ENCODE assay signal across 1 cellular context in genomic region chr16:12639044-12639443, GRCh38.
TF ChIP-seq lines count a peak whose summit lies in the region.

No MANE protein-coding gene starts in this region.

TF ChIP-seq in K562, 482 proteins besides CTCF, POLR2A, EP300 and RAD21 (continued from another document):
- TF ChIP-seq CHD7 (IDR thresholded peaks at IDR 0.05; ENCODE audit: low read depth, low read length) (no peak), USF2 (CRISPR knock-in tag; IDR thresholded peaks at IDR 0.05) (peak; percentile 63), SRSF7 (optimal IDR thresholded peaks at IDR 0.05; ENCODE audit: low read depth, low read length) (no peak), ZKSCAN3 (CRISPR knock-in tag; IDR thresholded peaks at IDR 0.05) (no peak), THAP7 (CRISPR knock-in tag; IDR thresholded peaks at IDR 0.05) (no peak), CBX5 (IDR thresholded peaks at IDR 0.05; ENCODE audit: borderline replicate concordance, low read depth) (no peak), ZNF324 (CRISPR knock-in tag; IDR thresholded peaks at IDR 0.05) (no peak), OTX1 (CRISPR knock-in tag; IDR thresholded peaks at IDR 0.05) (no peak), SAFB2 (IDR thresholded peaks at IDR 0.05; ENCODE audit: borderline replicate concordance, low read depth, low read length, severe bottlenecking) (no peak), RBM25 (IDR thresholded peaks at IDR 0.05; ENCODE audit: low read depth, low read length, severe bottlenecking) (peak; percentile 22), CEBPG (CRISPR knock-in tag; IDR thresholded peaks at IDR 0.05) (no peak), CEBPG (tag; conservative IDR thresholded peaks at IDR 0.05 in 1 of 2, IDR thresholded peaks at IDR 0.05 in 1 of 2) (0 out of 4 replicates have a peak, but pooled peaks of 1 of the 2 experiments have one; percentile 33), UBTF (IDR thresholded peaks at IDR 0.05; ENCODE audit: borderline replicate concordance in 1 of 2, low read depth in 2 of 2, low read length in 2 of 2) (no peak), TSC22D4 (tag; IDR thresholded peaks at IDR 0.05) (no peak), HSF4 (CRISPR knock-in tag; IDR thresholded peaks at IDR 0.05; ENCODE audit: borderline replicate concordance) (no peak), HMGXB4 (CRISPR knock-in tag; IDR thresholded peaks at IDR 0.05) (no peak), ARID4B (CRISPR knock-in tag; IDR thresholded peaks at IDR 0.05) (no peak), KAT7 (CRISPR knock-in tag; IDR thresholded peaks at IDR 0.05; ENCODE audit: borderline replicate concordance) (no peak), ARNT (IDR thresholded peaks at IDR 0.05) (no peak), TFAM (CRISPR knock-in tag; conservative IDR thresholded peaks at IDR 0.05) (no peak), CBFA2T2 (conservative IDR thresholded peaks at IDR 0.05) (0 out of 2 replicates have a peak, but pooled peaks have one; percentile 3), ZNF707 (CRISPR knock-in tag; conservative IDR thresholded peaks at IDR 0.05) (no peak), ASH1L (IDR thresholded peaks at IDR 0.05; ENCODE audit: borderline replicate concordance, low read depth, partially characterized antibody) (peak; percentile 22), RAD51 (IDR thresholded peaks at IDR 0.05; ENCODE audit: borderline replicate concordance, low read depth) (peak; percentile 50; the same call in 1 of the 2 replicates), USF1 (CRISPR knock-in tag; IDR thresholded peaks at IDR 0.05) (peak; percentile 76)
TF ChIP-seq in K562: peak in this region for 8.
